Comparison of ENCODE assay signal across 23 cellular contexts in the genomic region with DNA sequence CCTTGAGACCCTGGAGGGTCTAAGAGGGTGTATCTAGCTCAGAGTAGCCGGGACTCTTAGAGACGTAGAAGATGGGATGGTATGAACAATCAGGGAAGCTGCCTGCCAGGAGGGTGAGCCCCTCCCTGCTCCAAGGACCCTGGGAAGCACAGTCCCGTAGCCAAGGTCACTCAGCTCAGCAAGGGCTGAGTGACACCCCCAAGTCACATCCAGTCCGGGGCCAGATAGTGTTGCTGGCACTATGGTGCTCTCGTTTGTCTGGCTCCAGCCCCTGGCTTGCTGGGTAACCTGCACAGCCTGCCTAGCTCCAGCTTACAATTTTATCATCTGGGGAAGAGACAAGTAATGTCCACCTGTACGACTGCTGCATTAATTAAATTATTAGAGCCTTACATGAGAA. TPM values are rescaled to one million over a fixed set of nuclear protein-coding genes. Genes with fewer than 3 reads are reported as not detected.
DNase-seq lines count a peak whose midpoint lies in the region; ATAC-seq and TF ChIP-seq lines count a peak whose summit lies in the region.
"Had no signal": no experiment of that assay in that cellular context is flagged by ENCODE, and none has a peak within 500 bp of the region (broad histone marks: within the 10 kb centered on the region; RNA-seq: fewer than 3 reads in every experiment).

No MANE protein-coding gene starts in this region.

- peaks cover 56% of the 10 kb centered on the region for H3K27me3 Mint-ChIP-seq in endodermal cell (ENCODE audit: insufficient read depth)

- no peak for TF ChIP-seq EP300 in stomach (IDR thresholded peaks at IDR 0.05)

- no peaks in the 10 kb centered on the region for H3K36me3 Mint-ChIP-seq in endodermal cell (ENCODE audit: low read depth)
- H3K36me3 Mint-ChIP-seq: CD4-positive, CD25-positive, alpha-beta regulatory T cell; CD8-positive, alpha-beta memory T cell had no signal

- no peak overlapping the region for H3K4me3 ChIP-seq in endodermal cell (ENCODE audit: low read length)
- H3K4me3 ChIP-seq in heart left ventricle: no peak overlapping the region
- no peak overlapping the region for H3K4me3 ChIP-seq in stomach
- H3K4me3 ChIP-seq in esophagus squamous epithelium: no peak overlapping the region
- H3K4me3 ChIP-seq: GM12878, GM23248, HAP-1 had no signal

- peaks cover 10% of the 10 kb centered on the region for H3K4me1 Mint-ChIP-seq in endodermal cell

- H3K4me3 Mint-ChIP-seq in endodermal cell: no peak overlapping the region
- H3K4me3 Mint-ChIP-seq: CD4-positive, CD25-positive, alpha-beta regulatory T cell; CD8-positive, alpha-beta memory T cell had no signal

- H3K27ac ChIP-seq in endodermal cell (ENCODE audit: low read depth, low read length) (no peak overlapping the region), heart left ventricle (peak overlapping the region in 5 of 12 donors; percentile 10 to 77 (median 39)), stomach (no peak overlapping the region), esophagus squamous epithelium (no peak overlapping the region)
- H3K27ac ChIP-seq: GM23248, HL-60 had no signal

- H3K27me3 ChIP-seq in endodermal cell (ENCODE audit: control insufficient read depth, insufficient read depth, low read length, poor library complexity, severe bottlenecking) (peaks cover 58% of the 10 kb centered on the region), heart left ventricle (no peaks in the 10 kb centered on the region), stomach (no peaks in the 10 kb centered on the region), esophagus squamous epithelium (no peaks in the 10 kb centered on the region)
- H3K27me3 ChIP-seq: BE2C had no signal

- no peaks in the 10 kb centered on the region for H3K9me3 ChIP-seq in endodermal cell (ENCODE audit: control insufficient read depth, low read length)
- H3K9me3 ChIP-seq in heart left ventricle: no peaks in the 10 kb centered on the region
- H3K9me3 ChIP-seq in stomach: no peaks in the 10 kb centered on the region
- H3K9me3 ChIP-seq in esophagus squamous epithelium: no peaks in the 10 kb centered on the region
- H3K9me3 ChIP-seq: BE2C, HAP-1 had no signal

- DNase-seq in endodermal cell: peak; percentile 31
- peak in 2 of 5 donors; percentile 35 to 40 for DNase-seq in heart left ventricle
- DNase-seq in left ventricle myocardium superior: no peak
- DNase-seq in stomach: peak; percentile 7
- no peak for DNase-seq in SKM-1 treated with dmso at 0.1 percent for 144 hours (lab: John Stamatoyannopoulos, UW; ENCODE audit: unreplicated experiment)
- no peak for DNase-seq in esophagus squamous epithelium (lab: John Stamatoyannopoulos, UW)
- DNase-seq: ACHN; BE2C; C1 segment of cervical spinal cord; CD4-positive, CD25-positive, alpha-beta regulatory T cell; CD8-positive, alpha-beta memory T cell; COR-L47; DMS 273 treated with DMSO at 0.1 percent for 48 hours; DMS53; DND-41; EL; GM23248; IMR-90 had no signal

- no peak overlapping the region for H3K9ac ChIP-seq in endodermal cell (ENCODE audit: extremely low read depth, low read length, poor library complexity, severe bottlenecking)
- H3K9ac ChIP-seq: GM23248 had no signal

- H3K27ac Mint-ChIP-seq in endodermal cell: no peak overlapping the region
- H3K27ac Mint-ChIP-seq: CD4-positive, CD25-positive, alpha-beta regulatory T cell had no signal

- WGBS in endodermal cell (ENCODE audit: insufficient coverage in 1 of 2, insufficient read length in 1 of 2), 2 experiments: 87 to 90% methylated on average over 5 to 6 of the region's 6 CpGs
- 53 to 74% (median 60%) methylated on average over 4 to 6 of the region's 6 CpGs for WGBS in heart left ventricle, 4 donors
- WGBS in stomach, 5 donors: 87 to 93% (median 89%) methylated on average over 5 to 6 of the region's 6 CpGs
- WGBS in esophagus squamous epithelium, 2 donors: 87% methylated on average over 2 of the region's 6 CpGs; no CpG with 5 or more reads in 1 of the 2 donors

- peak; percentile 51 to 83 (median 69) for ATAC-seq in heart left ventricle
- peak; percentile 81 for ATAC-seq in left ventricle myocardium superior
- ATAC-seq in GM21529 (IDR thresholded peaks at IDR 0.05; ENCODE audit: unreplicated experiment): no peak
- ATAC-seq: GM12878 had no signal

- TF ChIP-seq CTCF in endodermal cell (conservative IDR thresholded peaks at IDR 0.05): no peak
- TF ChIP-seq CTCF in heart left ventricle (IDR thresholded peaks at IDR 0.05): no peak
- TF ChIP-seq CTCF in stomach (IDR thresholded peaks at IDR 0.05): no peak
- TF ChIP-seq CTCF in esophagus squamous epithelium (IDR thresholded peaks at IDR 0.05): no peak

- no peaks in the 10 kb centered on the region for H3K4me1 ChIP-seq in endodermal cell (ENCODE audit: control insufficient read depth, insufficient read depth, low read length)
- peaks cover 0 to 29% (median 2%) of the 10 kb centered on the region in 12 donors for H3K4me1 ChIP-seq in heart left ventricle
- H3K4me1 ChIP-seq in stomach: peaks cover 0 to 11% (median 2%) of the 10 kb centered on the region in 4 donors
- no peaks in the 10 kb centered on the region for H3K4me1 ChIP-seq in esophagus squamous epithelium
- H3K4me1 ChIP-seq: BE2C had no signal

- H3K9me3 Mint-ChIP-seq in endodermal cell: no peaks in the 10 kb centered on the region
- H3K9me3 Mint-ChIP-seq: CD8-positive, alpha-beta memory T cell had no signal

- H3K36me3 ChIP-seq in endodermal cell (ENCODE audit: control insufficient read depth, insufficient read depth, low read length) (no peaks in the 10 kb centered on the region), heart left ventricle (no peaks in the 10 kb centered on the region), stomach (no peaks in the 10 kb centered on the region), esophagus squamous epithelium (no peaks in the 10 kb centered on the region)
- H3K36me3 ChIP-seq: BE2C, HAP-1 had no signal

- intact Hi-C loops in heart left ventricle (cut with DNase I) (no loop called here), left ventricle myocardium superior (cut with micrococcal nuclease) (no loop called here), stomach (cut with DNase I; ENCODE audit: low total_unique reads) (no loop called here), esophagus squamous epithelium (cut with DNase I) (no loop called here)

- TF ChIP-seq POLR2A in heart left ventricle (IDR thresholded peaks at IDR 0.05) (no peak), stomach (IDR thresholded peaks at IDR 0.05) (no peak), esophagus squamous epithelium (IDR thresholded peaks at IDR 0.05) (no peak)

RNA-seq across cellular contexts. Expression of a gene that starts 22.3 kb away (rescaled TPM):
- 1 to 10 TPM; 2.9 to 3.8 TPM for total RNA-seq in endodermal cell
- 5.9 TPM for polyA plus RNA-seq in endodermal cell (2013, experiment 1 of 2)
- 4.2 TPM for polyA plus RNA-seq in endodermal cell (2013, experiment 2 of 2)
- total RNA-seq in heart left ventricle: 10 to 100 TPM; 16.0 to 43.4 (median 27.6) TPM
- 10 to 100 TPM; 13.6 to 36.1 TPM for polyA plus RNA-seq in heart left ventricle
- 21.3 TPM for total RNA-seq in left ventricle myocardium superior
- total RNA-seq in stomach: 10 to 100 TPM in 3 of 5 donors, 1 to 10 TPM in 1, not detected in 1; 6.4 to 29.9 (median 19.8) TPM
- 1 to 10 TPM; 2.9 to 5.4 (median 3.0) TPM for polyA plus RNA-seq in stomach
- 10 to 100 TPM in 1 of 4 donors, 1 to 10 TPM in 2, under 1 TPM in 1; 0.83 to 10.3 (median 2.0) TPM for total RNA-seq in esophagus squamous epithelium
- total RNA-seq: CD4-positive, CD25-positive, alpha-beta regulatory T cell; GM23248; HT1080 had no signal
- polyA plus RNA-seq: CD4-positive, CD25-positive, alpha-beta regulatory T cell; CD8-positive, alpha-beta memory T cell; GM23248 had no signal

Comparison
In these comparisons a context has a peak if more than half of its experiments do, and no peak if none do; other contexts are left out.
1. DNase-seq: peak in endodermal cell (single experiment) and stomach (single experiment); none in left ventricle myocardium superior (single experiment), SKM-1 treated with dmso at 0.1 percent for 144 hours (single experiment) and esophagus squamous epithelium (single experiment).